Comparison of ENCODE assay signal across 23 cellular contexts in genomic region chr6:124793406-124793805, GRCh38.
"Had no signal": no experiment of that assay in that cellular context is flagged by ENCODE, and none has a peak within 500 bp of the region (broad histone marks: within the 10 kb centered on the region; RNA-seq: fewer than 3 reads in every experiment).

No MANE protein-coding gene starts in this region.

- DNase-seq: activated B cell treated with CpG ODN at 0.5 μM for 24 hours; activated CD4-positive, alpha-beta T cell treated with anti-CD3 and anti-CD28 coated beads for 1 hour; activated CD4-positive, alpha-beta T cell treated with anti-CD3 and anti-CD28 coated beads, Interleukin-2, amount 10 ng/mL, durations not matched to agents 24 days and 14 days; activated CD4-positive, alpha-beta T cell treated with anti-CD3 and anti-CD28 coated beads, Interleukin-2, amount 50 U/mL, for 48 hours; activated CD8-positive, alpha-beta memory T cell treated with anti-CD3 and anti-CD28 coated beads, Interleukin-2, amount 10 ng/mL, durations not matched to agents 7 days and 5 days; activated effector memory CD4-positive, alpha-beta T cell treated with Interleukin-2 at 50 U/mL for 16 hours; activated naive CD4-positive, alpha-beta T cell; activated naive CD8-positive, alpha-beta T cell treated with anti-CD3 and anti-CD28 coated beads, Interleukin-2, amount 50 U/mL, for 24 hours; activated T-cell treated with anti-CD3 and anti-CD28 coated beads, Interleukin-2, amount 50 U/mL, for 24 hours; amygdala; Karpas-422; NCI-H1048; NCI-H1417 treated with DMSO at 0.1 percent for 48 hours; NCI-H187; NCI-H345; NCI-H510A treated with DMSO at 0.1 percent for 48 hours; NCI-H774; NK-92 treated with Interleukin-12 subunit alpha and Interleukin-12 subunit beta, amount 100 ng/mL, for 24 hours; PC-3; SHP77 treated with DMSO at 0.1 percent for 48 hours; T-helper 17 cell; T-helper 9 cell had no signal

- H3K4me3 ChIP-seq: K562 had no signal
